In the genomic region with DNA sequence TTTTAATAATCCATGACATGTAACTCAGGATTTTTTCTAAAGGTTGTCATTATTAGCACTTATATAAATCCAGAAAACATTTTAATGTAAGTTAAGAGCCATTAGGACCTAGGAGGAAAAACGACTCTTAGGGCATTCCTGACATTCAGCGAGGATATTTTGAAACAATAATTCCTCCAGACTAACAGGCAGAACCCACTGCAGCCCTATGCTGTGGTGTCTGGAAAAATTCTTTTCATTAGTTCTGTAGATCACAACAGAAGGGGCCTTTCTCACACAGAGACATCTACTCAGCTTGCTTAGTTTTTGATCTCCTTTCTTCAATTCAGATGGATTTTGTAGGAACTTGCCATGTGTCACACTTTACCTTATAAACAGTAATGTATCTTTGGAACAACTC, we compare ENCODE assay signal across 17 cellular contexts.
"Had no signal": no experiment of that assay in that cellular context is flagged by ENCODE, and none has a peak within 500 bp of the region (broad histone marks: within the 10 kb centered on the region; RNA-seq: fewer than 3 reads in every experiment).

No MANE protein-coding gene starts in this region.

- H3K9ac ChIP-seq: parathyroid adenoma had no signal

- H3K27ac ChIP-seq: colonic mucosa, hepatocyte, parathyroid adenoma, tibial nerve, VCaP had no signal

- DNase-seq: activated CD8-positive, alpha-beta memory T cell treated with anti-CD3 and anti-CD28 coated beads, Interleukin-2, amount 50 U/mL, for 4 hours; activated CD8-positive, alpha-beta T cell treated with anti-CD3 and anti-CD28 coated beads for 36 hours; activated gamma-delta T cell treated with Interleukin-2 at 50 U/mL for 16 hours; activated naive CD8-positive, alpha-beta T cell treated with anti-CD3 and anti-CD28 coated beads for 36 hours; activated T-cell treated with anti-CD3 and anti-CD28 coated beads, Interleukin-2, amount 50 U/mL, for 72 hours; colonic mucosa; effector CD4-positive, alpha-beta T cell; left ventricle myocardium superior; mesenchymal stem cell; retina; small intestine; T-helper 9 cell had no signal

- H3K9me3 ChIP-seq: colonic mucosa had no signal

- H3K4me3 ChIP-seq: colonic mucosa, hepatocyte, tibial nerve had no signal

- H3K79me2 ChIP-seq: hepatocyte, parathyroid adenoma had no signal

- H2AFZ ChIP-seq: hepatocyte, parathyroid adenoma had no signal

- H3K4me1 Mint-ChIP-seq: neural crest cell had no signal

- H3K4me3 Mint-ChIP-seq: activated CD8-positive, alpha-beta T cell treated with anti-CD3 and anti-CD28 coated beads for 36 hours; activated naive CD8-positive, alpha-beta T cell treated with anti-CD3 and anti-CD28 coated beads for 36 hours; activated T-cell treated with anti-CD3 and anti-CD28 coated beads, Interleukin-2, amount 50 U/mL, for 72 hours; neural crest cell had no signal

- H3K27me3 ChIP-seq: colonic mucosa, hepatocyte, tibial nerve had no signal

- H3K4me1 ChIP-seq: colonic mucosa, parathyroid adenoma had no signal

- H3K36me3 ChIP-seq: colonic mucosa, tibial nerve had no signal

- H3K27me3 Mint-ChIP-seq: activated CD8-positive, alpha-beta T cell treated with anti-CD3 and anti-CD28 coated beads for 36 hours; activated naive CD8-positive, alpha-beta T cell treated with anti-CD3 and anti-CD28 coated beads for 36 hours had no signal

- FAIRE-seq: small intestine had no signal

- H3K9me3 Mint-ChIP-seq: activated CD8-positive, alpha-beta T cell treated with anti-CD3 and anti-CD28 coated beads for 36 hours; activated naive CD8-positive, alpha-beta T cell treated with anti-CD3 and anti-CD28 coated beads for 36 hours; neural crest cell had no signal

- H3K4me2 ChIP-seq: hepatocyte had no signal

- H3K36me3 Mint-ChIP-seq: activated naive CD8-positive, alpha-beta T cell treated with anti-CD3 and anti-CD28 coated beads for 36 hours had no signal

- H3K27ac Mint-ChIP-seq: activated CD8-positive, alpha-beta T cell treated with anti-CD3 and anti-CD28 coated beads for 36 hours; activated naive CD8-positive, alpha-beta T cell treated with anti-CD3 and anti-CD28 coated beads for 36 hours; activated T-cell treated with anti-CD3 and anti-CD28 coated beads, Interleukin-2, amount 50 U/mL, for 72 hours had no signal
